ENCODE assay signal across 8 cellular contexts in genomic region chr5:10562202-10563131, GRCh38. TPM values are rescaled to one million over a fixed set of nuclear protein-coding genes. Genes with fewer than 3 reads are reported as not detected.
A peak's percentile ranks its signal among the peaks of the same experiment; 100 is the strongest.
DNase-seq lines count a peak whose midpoint lies in the region; ATAC-seq and TF ChIP-seq lines count a peak whose summit lies in the region.

No MANE protein-coding gene starts in this region.

- no peaks in the 10 kb centered on the region for H3K9me3 ChIP-seq in CD4-positive, alpha-beta T cell (ENCODE audit: control insufficient read depth, low read length)

- no peak overlapping the region for H3K27ac Mint-ChIP-seq in CD4-positive, alpha-beta T cell

- in situ Hi-C loops in ACHN (cut with HindIII; ENCODE audit: low pct_ligation_motif_present, low pct_unique_long_range_greater_than_20kb, low sequenced_read_pairs): no loop called here

- H3K4me1 Mint-ChIP-seq in CD4-positive, alpha-beta T cell (ENCODE audit: low read depth): peaks cover 13% of the 10 kb centered on the region

- DNase-seq in CD4-positive, alpha-beta T cell: no peak
- DNase-seq in GM20000 (ENCODE audit: low spot score): peak; percentile 74
- DNase-seq in NAMALWA (ENCODE audit: low spot score): peak; percentile 76
- no peak for DNase-seq in foreskin fibroblast
- DNase-seq in NCI-H1092 (lab: John Stamatoyannopoulos, UW): no peak
- no peak for DNase-seq in HPDE6-E6E7 (ENCODE audit: extremely low spot score)
- DNase-seq in ACHN: no peak
- DNase-seq in SHP77 (lab: John Stamatoyannopoulos, UW): no peak

- TF ChIP-seq CTCF in CD4-positive, alpha-beta T cell (IDR thresholded peaks at IDR 0.05): no peak
- TF ChIP-seq CTCF in GM20000 (IDR thresholded peaks at IDR 0.05; ENCODE audit: extremely low read depth, missing control alignments): no peak
- no peak for TF ChIP-seq CTCF in foreskin fibroblast (IDR thresholded peaks at IDR 0.05; ENCODE audit: low read depth, low read length)

- intact Hi-C loops in CD4-positive, alpha-beta T cell (cut with DNase I, micrococcal nuclease): loop anchor here in 1 of 2 experiments (5.0 kb wide), 2 partner anchors 65 to 115 kb away; no protein-coding TSS in a partner anchor

- no peaks in the 10 kb centered on the region for H3K27me3 ChIP-seq in CD4-positive, alpha-beta T cell (ENCODE audit: control insufficient read depth, insufficient read depth, low read length)

- H3K9me3 Mint-ChIP-seq in CD4-positive, alpha-beta T cell: no peaks in the 10 kb centered on the region

- peaks cover 5% of the 10 kb centered on the region for H3K27me3 Mint-ChIP-seq in CD4-positive, alpha-beta T cell

- peak overlapping the region; percentile 71 for H3K4me3 Mint-ChIP-seq in CD4-positive, alpha-beta T cell

- peak overlapping the region; percentile 71 to 94 for H3K4me3 ChIP-seq in foreskin fibroblast (ENCODE audit: low read depth in 1 of 2, low read length in 2 of 2)

- POLR2A ChIA-PET in CD4-positive, alpha-beta T cell (lab: Charles Lee): no interaction called here

- CTCF ChIA-PET in CD4-positive, alpha-beta T cell (lab: Charles Lee): interaction anchor here (1.2 kb wide), 1 partner anchor 20 kb away, joined by 3 read pairs; no protein-coding TSS in a partner anchor

- no peak overlapping the region for H3K27ac ChIP-seq in CD4-positive, alpha-beta T cell (ENCODE audit: low read depth, low read length)

- H3K36me3 Mint-ChIP-seq in CD4-positive, alpha-beta T cell (ENCODE audit: low read depth): no peaks in the 10 kb centered on the region

- no peak for ATAC-seq in CD4-positive, alpha-beta T cell (ENCODE audit: poor library complexity)

RNA-seq across cellular contexts. Expression of gene ANKRD33B, which starts 1.4 kb away (rescaled TPM):
- total RNA-seq in CD4-positive, alpha-beta T cell: 1 to 10 TPM in 1 of 2 experiments, under 1 TPM in 1; 0.99 to 1.3 TPM

Comparison
In these comparisons a context has a peak if more than half of its experiments do, and no peak if none do; other contexts are left out.
1. DNase-seq: peak in GM20000 (single experiment) and NAMALWA (single experiment); none in CD4-positive, alpha-beta T cell (0 of 10), foreskin fibroblast (0 of 2), NCI-H1092 (single experiment), HPDE6-E6E7 (single experiment), ACHN (single experiment) and SHP77 (0 of 2).